ENCODE assay signal across 13 cellular contexts in genomic region chr2:230564805-230565779, GRCh38.
DNase-seq lines count a peak whose midpoint lies in the region; ATAC-seq lines count a peak whose summit lies in the region.
"Had no signal": no experiment of that assay in that cellular context is flagged by ENCODE, and none has a peak within 500 bp of the region (broad histone marks: within the 10 kb centered on the region; RNA-seq: fewer than 3 reads in every experiment).

No MANE protein-coding gene starts in this region.

- no peaks in the 10 kb centered on the region for H3K36me3 ChIP-seq in MG63

- H3K27me3 ChIP-seq in MG63, result no peaks in the 10 kb centered on the region

- H3K9me3 ChIP-seq in MG63, result no peaks in the 10 kb centered on the region

- peak; percentile 36 for ATAC-seq in activated CD8-positive, alpha-beta memory T cell treated with anti-CD3 and anti-CD28 coated beads, Interleukin-2, amount 10 ng/mL, durations not matched to agents 7 days and 5 days
- peak; percentile 91 to 94 for ATAC-seq in stimulated activated naive B cell treated with anti-CD40 and anti-IgM and Interleukin-4, amounts not matched to agents 10 μg/mL and 1 μg/mL and 100 μg/mL, for 72 hours (replicated peaks)
- ATAC-seq: right cardiac atrium had no signal

- no peak overlapping the region for H3K4me3 ChIP-seq in MG63
- H3K4me3 ChIP-seq: A549 had no signal

- CTCF ChIA-PET in activated CD8-positive, alpha-beta memory T cell treated with anti-CD3 and anti-CD28 coated beads, Interleukin-2, amount 10 ng/mL, durations not matched to agents 7 days and 5 days (lab: Charles Lee), result interaction anchor here (0.7 kb wide), 2 partner anchors 13 to 25 kb away, joined by 4 to 5 read pairs; no protein-coding TSS in a partner anchor

- peaks cover 3% of the 10 kb centered on the region for H3K27me3 Mint-ChIP-seq in activated CD8-positive, alpha-beta memory T cell treated with anti-CD3 and anti-CD28 coated beads, Interleukin-2, amount 10 ng/mL, durations not matched to agents 7 days and 5 days
- no peaks in the 10 kb centered on the region for H3K27me3 Mint-ChIP-seq in stimulated activated naive B cell treated with anti-CD40 and anti-IgM and Interleukin-4, amounts not matched to agents 10 μg/mL and 1 μg/mL and 100 μg/mL, for 72 hours

- peaks cover 15% of the 10 kb centered on the region for H3K36me3 Mint-ChIP-seq in activated CD8-positive, alpha-beta memory T cell treated with anti-CD3 and anti-CD28 coated beads, Interleukin-2, amount 10 ng/mL, durations not matched to agents 7 days and 5 days
- H3K36me3 Mint-ChIP-seq in stimulated activated naive B cell treated with anti-CD40 and anti-IgM and Interleukin-4, amounts not matched to agents 10 μg/mL and 1 μg/mL and 100 μg/mL, for 72 hours, result peaks cover 5 to 6% of the 10 kb centered on the region in 2 donors

- H3K4me1 Mint-ChIP-seq in activated CD8-positive, alpha-beta memory T cell treated with anti-CD3 and anti-CD28 coated beads, Interleukin-2, amount 10 ng/mL, durations not matched to agents 7 days and 5 days, result peaks cover 15% of the 10 kb centered on the region
- H3K4me1 Mint-ChIP-seq in stimulated activated naive B cell treated with anti-CD40 and anti-IgM and Interleukin-4, amounts not matched to agents 10 μg/mL and 1 μg/mL and 100 μg/mL, for 72 hours, result peaks cover 13 to 22% of the 10 kb centered on the region in 2 donors

- H3K9me3 Mint-ChIP-seq in activated CD8-positive, alpha-beta memory T cell treated with anti-CD3 and anti-CD28 coated beads, Interleukin-2, amount 10 ng/mL, durations not matched to agents 7 days and 5 days (ENCODE audit: low read depth), result peaks cover 4% of the 10 kb centered on the region
- H3K9me3 Mint-ChIP-seq in stimulated activated naive B cell treated with anti-CD40 and anti-IgM and Interleukin-4, amounts not matched to agents 10 μg/mL and 1 μg/mL and 100 μg/mL, for 72 hours, result peaks cover 5 to 6% of the 10 kb centered on the region in 2 donors

- peak overlapping the region; percentile 5 for H3K27ac Mint-ChIP-seq in activated CD8-positive, alpha-beta memory T cell treated with anti-CD3 and anti-CD28 coated beads, Interleukin-2, amount 10 ng/mL, durations not matched to agents 7 days and 5 days
- H3K27ac Mint-ChIP-seq in stimulated activated naive B cell treated with anti-CD40 and anti-IgM and Interleukin-4, amounts not matched to agents 10 μg/mL and 1 μg/mL and 100 μg/mL, for 72 hours, result peak overlapping the region; percentile 39

- H3K4me3 Mint-ChIP-seq in activated CD8-positive, alpha-beta memory T cell treated with anti-CD3 and anti-CD28 coated beads, Interleukin-2, amount 10 ng/mL, durations not matched to agents 7 days and 5 days, result no peak overlapping the region
- H3K4me3 Mint-ChIP-seq in stimulated activated naive B cell treated with anti-CD40 and anti-IgM and Interleukin-4, amounts not matched to agents 10 μg/mL and 1 μg/mL and 100 μg/mL, for 72 hours, result peak overlapping the region; percentile 3 to 25

- no peak for DNase-seq in activated CD8-positive, alpha-beta memory T cell treated with anti-CD3 and anti-CD28 coated beads, Interleukin-2, amount 10 ng/mL, durations not matched to agents 7 days and 5 days
- no peak for DNase-seq in activated CD8-positive, alpha-beta memory T cell treated with anti-CD3 and anti-CD28 coated beads, Interleukin-2, amount 50 U/mL, for 48 hours
- DNase-seq in MG63, result peak; percentile 45
- DNase-seq in amniotic epithelial cell (ENCODE audit: low read depth), result peak; percentile 30
- no peak for DNase-seq in stimulated activated naive B cell treated with anti-CD40 and anti-IgM and Interleukin-4, amounts not matched to agents 10 μg/mL and 1 μg/mL and 100 μg/mL, for 72 hours
- DNase-seq in NCI-H1048 (lab: John Stamatoyannopoulos, UW), result no peak
- DNase-seq in NCI-H2171 treated with DMSO at 0.1 percent for 48 hours (lab: John Stamatoyannopoulos, UW), result no peak
- DNase-seq in NCI-H510A (lab: John Stamatoyannopoulos, UW), result no peak
- DNase-seq: activated CD8-positive, alpha-beta memory T cell treated with anti-CD3 and anti-CD28 coated beads, Interleukin-2, amount 50 U/mL, for 4 hours; dermis blood vessel endothelial cell; right cardiac atrium; stimulated activated naive CD4-positive, alpha-beta T cell treated with Interleukin-2 at 50 U/mL for 16 hours had no signal

Comparison
In these comparisons a context has a peak if more than half of its experiments do, and no peak if none do; other contexts are left out.
1. DNase-seq: peak in MG63 (single experiment) and amniotic epithelial cell (single experiment); none in activated CD8-positive, alpha-beta memory T cell treated with anti-CD3 and anti-CD28 coated beads, Interleukin-2, amount 10 ng/mL, durations not matched to agents 7 days and 5 days (single experiment), activated CD8-positive, alpha-beta memory T cell treated with anti-CD3 and anti-CD28 coated beads, Interleukin-2, amount 50 U/mL, for 48 hours (single experiment), stimulated activated naive B cell treated with anti-CD40 and anti-IgM and Interleukin-4, amounts not matched to agents 10 μg/mL and 1 μg/mL and 100 μg/mL, for 72 hours (single experiment), NCI-H1048 (single experiment), NCI-H2171 treated with DMSO at 0.1 percent for 48 hours (single experiment) and NCI-H510A (single experiment).